Comparison of ENCODE assay signal across 8 cellular contexts in the genomic region with DNA sequence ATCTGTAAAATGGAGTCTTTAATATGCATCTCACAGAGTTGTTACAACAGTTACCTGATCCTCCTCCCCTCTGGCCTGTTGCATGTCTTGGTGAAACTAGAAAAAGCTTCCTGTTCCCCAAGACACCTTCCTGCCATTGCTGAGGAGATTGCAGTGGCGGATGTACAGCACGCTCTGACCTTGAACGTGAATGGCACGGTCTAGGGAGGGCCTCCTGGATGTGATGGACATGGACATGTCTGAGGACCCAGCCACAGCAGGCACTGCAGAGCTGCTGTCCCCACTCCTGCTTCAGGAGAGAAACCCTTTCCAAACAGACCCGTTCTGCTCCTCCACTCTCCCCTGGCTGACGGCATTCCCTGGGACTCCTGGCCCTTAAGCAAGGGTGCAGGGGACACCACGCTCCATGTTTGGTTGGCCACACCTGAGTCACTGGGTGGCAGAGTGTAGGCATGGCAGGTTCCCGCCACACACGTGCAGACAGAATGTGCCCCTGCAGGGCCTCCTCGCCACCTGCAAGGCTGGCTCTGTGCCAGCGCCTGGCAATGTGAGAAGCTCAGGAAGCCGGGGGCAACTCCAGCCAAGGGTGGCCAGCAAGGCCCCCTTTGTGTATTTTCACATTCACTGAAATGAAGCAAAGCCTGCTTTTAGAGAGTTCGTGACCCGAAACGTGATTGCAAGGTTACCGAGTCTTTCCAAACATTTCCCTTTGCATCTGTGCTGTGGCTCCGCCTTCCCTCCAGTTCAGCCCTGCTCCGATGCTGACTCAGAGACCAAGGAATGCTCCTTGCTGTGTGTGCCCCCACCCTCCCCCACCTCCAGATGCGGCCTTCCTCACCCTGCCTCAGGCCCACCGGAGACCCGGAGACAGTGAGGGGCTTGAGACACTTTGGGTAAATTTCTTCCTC. TPM values are rescaled to one million over a fixed set of nuclear protein-coding genes. Genes with fewer than 3 reads are reported as not detected.
DNase-seq lines count a peak whose midpoint lies in the region; ATAC-seq, FAIRE-seq and TF ChIP-seq lines count a peak whose summit lies in the region.

No MANE protein-coding gene starts in this region.

- no peaks in the 10 kb centered on the region for H3K79me2 ChIP-seq in SK-N-SH (ENCODE audit: insufficient read depth)

- H3K4me1 ChIP-seq in A549 (peaks cover 17% of the 10 kb centered on the region), SK-N-SH (ENCODE audit: control insufficient read depth in 1 of 2, insufficient read depth in 2 of 2, low read depth in 1 of 2, low read length in 1 of 2) (peaks cover 6 to 21% of the 10 kb centered on the region in 2 experiments; a peak in 2 of 4 replicates)

- TF ChIP-seq CTCF in A549 (IDR thresholded peaks at IDR 0.05) (no peak), SK-N-SH (IDR thresholded peaks at IDR 0.05) (no peak), retinal pigment epithelial cell (conservative IDR thresholded peaks at IDR 0.05; ENCODE audit: low read depth, low read length) (peak; percentile 1)

- CTCF ChIA-PET in A549 (lab: Yijun Ruan, JAX) (interaction anchor here (0.7 to 2.3 kb wide), 5 partner anchors 13 to 95 kb away, joined by 3 to 12 read pairs (median 5); no protein-coding TSS in a partner anchor), SK-N-SH (lab: Yijun Ruan, JAX) (interaction anchor here (1.3 to 1.8 kb wide), 3 partner anchors 73 to 139 kb away, joined by 3 to 7 read pairs (median 3); no protein-coding TSS in a partner anchor)

- H3F3A ChIP-seq in SK-N-SH (replicated peaks; ENCODE audit: insufficient read depth): no peaks in the 10 kb centered on the region

- peak; percentile 49 for FAIRE-seq in A549 (lab: Jason Lieb, UNC)

- ATAC-seq in A549 (peak; percentile 94 to 96), GM18861 (IDR thresholded peaks at IDR 0.05; ENCODE audit: unreplicated experiment) (no peak)

- TF ChIP-seq POLR2A in A549 (IDR thresholded peaks at IDR 0.05; ENCODE audit: low read length) (no peak), erythroblast (IDR thresholded peaks at IDR 0.05; ENCODE audit: low read length) (no peak)

- H3K27ac ChIP-seq in A549 (peak overlapping the region; percentile 71 to 84), SK-N-SH (ENCODE audit: low read depth in 2 of 2, low read length in 1 of 2) (no peak overlapping the region; a peak in 1 of 4 replicates)

- H3K9me3 ChIP-seq in A549: peaks cover 2% of the 10 kb centered on the region; the same call in 1 of the 3 replicates
- H3K9me3 ChIP-seq in SK-N-SH: no peaks in the 10 kb centered on the region

- H3K9me2 ChIP-seq in SK-N-SH: no peaks in the 10 kb centered on the region

- 39% methylated on average over 15 of the region's 21 CpGs for WGBS in A549 (ENCODE audit: missing lambda C conversion rate)
- 48% methylated on average over 13 of the region's 21 CpGs for WGBS in SK-N-SH (ENCODE audit: low lambda C conversion rate)

- no peaks in the 10 kb centered on the region for H3K36me3 ChIP-seq in SK-N-SH (replicated peaks in 1 of 2; ENCODE audit: control insufficient read depth in 1 of 2, insufficient read depth in 2 of 2, low read length in 1 of 2)

- no peak overlapping the region for H3K4me3 ChIP-seq in A549
- H3K4me3 ChIP-seq in SK-N-SH (ENCODE audit: low read depth in 2 of 2, low read length in 1 of 2): no peak overlapping the region
- no peak overlapping the region for H3K4me3 ChIP-seq in retinal pigment epithelial cell (ENCODE audit: low read length)

- H3K4me2 ChIP-seq in A549 (peak overlapping the region; percentile 81), SK-N-SH (peak overlapping the region; percentile 59; the same call in 1 of the 2 replicates)

- no peak overlapping the region for H2AFZ ChIP-seq in SK-N-SH (ENCODE audit: low read depth)

- no peak overlapping the region for H3K9ac ChIP-seq in SK-N-SH

- DNase-seq in A549 (ENCODE audit: low read depth in 1 of 2, low spot score in 1 of 2): peak; percentile 60 to 64
- peak; percentile 84 for DNase-seq in HT1080 (ENCODE audit: low read depth)
- DNase-seq in SK-N-SH: peak; percentile 64
- peak; percentile 77 for DNase-seq in cardiac septum (ENCODE audit: low spot score)
- peak; percentile 30 for DNase-seq in retinal pigment epithelial cell (ENCODE audit: low read depth)
- no peak for DNase-seq in erythroblast (lab: John Stamatoyannopoulos, UW)
- DNase-seq in activated T-cell treated with anti-CD3 and anti-CD28 coated beads for 4 hours: no peak

- no peaks in the 10 kb centered on the region for H4K20me1 ChIP-seq in SK-N-SH (ENCODE audit: insufficient read depth)

- no peaks in the 10 kb centered on the region for H3K27me3 ChIP-seq in SK-N-SH (ENCODE audit: insufficient read depth)

- TF ChIP-seq RAD21 in A549 (conservative IDR thresholded peaks at IDR 0.05 in 1 of 2, IDR thresholded peaks at IDR 0.05 in 1 of 2) (no peak), SK-N-SH (IDR thresholded peaks at IDR 0.05; ENCODE audit: low read length) (no peak)

- POLR2A ChIA-PET in A549 (lab: Yijun Ruan, JAX): no interaction called here
- POLR2A ChIA-PET in SK-N-SH (lab: Yijun Ruan, JAX): interaction anchor here (0.6 kb wide), 1 partner anchor 819 kb away, joined by 3 read pairs; no protein-coding TSS in a partner anchor

- TF ChIP-seq EP300 in A549 (IDR thresholded peaks at IDR 0.05) (no peak), SK-N-SH (IDR thresholded peaks at IDR 0.05; ENCODE audit: borderline replicate concordance in 1 of 2, low read depth in 1 of 2, low read length in 1 of 2) (peak; percentile 25 to 27; a peak in 1 of 4 replicates)

- intact Hi-C loops in cardiac septum (cut with DNase I): no loop called here

TF ChIP-seq in A549, 52 proteins besides CTCF, POLR2A, EP300 and RAD21:
- TF ChIP-seq, protein P1, sequence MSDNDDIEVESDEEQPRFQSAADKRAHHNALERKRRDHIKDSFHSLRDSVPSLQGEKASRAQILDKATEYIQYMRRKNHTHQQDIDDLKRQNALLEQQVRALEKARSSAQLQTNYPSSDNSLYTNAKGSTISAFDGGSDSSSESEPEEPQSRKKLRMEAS (IDR thresholded peaks at IDR 0.05): peak; percentile 89
- TF ChIP-seq JUN (IDR thresholded peaks at IDR 0.05) (0 out of 5 replicates have a peak, but pooled peaks of 1 of the 2 experiments have one; percentile 16), FOSL2 (IDR thresholded peaks at IDR 0.05) (no peak), FOSL2 (CRISPR knock-in tag; IDR thresholded peaks at IDR 0.05) (peak; percentile 57), JUNB (IDR thresholded peaks at IDR 0.05) (0 out of 2 replicates have a peak, but pooled peaks have one; percentile 12), TFCP2L1 (CRISPR knock-in tag; IDR thresholded peaks at IDR 0.05) (no peak)
- TF ChIP-seq, protein P2, sequence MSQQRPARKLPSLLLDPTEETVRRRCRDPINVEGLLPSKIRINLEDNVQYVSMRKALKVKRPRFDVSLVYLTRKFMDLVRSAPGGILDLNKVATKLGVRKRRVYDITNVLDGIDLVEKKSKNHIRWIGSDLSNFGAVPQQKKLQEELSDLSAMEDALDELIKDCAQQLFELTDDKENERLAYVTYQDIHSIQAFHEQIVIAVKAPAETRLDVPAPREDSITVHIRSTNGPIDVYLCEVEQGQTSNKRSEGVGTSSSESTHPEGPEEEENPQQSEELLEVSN (IDR thresholded peaks at IDR 0.05; ENCODE audit: borderline replicate concordance, low read depth): peak; percentile 76; the same call in 1 of the 2 replicates

TF ChIP-seq in SK-N-SH, 30 proteins besides CTCF, POLR2A, EP300 and RAD21:
- peak; percentile 83 for TF ChIP-seq NFIC (IDR thresholded peaks at IDR 0.05; ENCODE audit: borderline replicate concordance)
- TF ChIP-seq GATA2 (CRISPR knock-in tag; IDR thresholded peaks at IDR 0.05): no peak
- TF ChIP-seq, protein P1 (IDR thresholded peaks at IDR 0.05; ENCODE audit: low read depth): peak; percentile 21; the same call in 1 of the 2 replicates
- TF ChIP-seq YY1 (IDR thresholded peaks at IDR 0.05; ENCODE audit: low read depth): no peak
- peak; percentile 73 for TF ChIP-seq FOSL2 (IDR thresholded peaks at IDR 0.05; ENCODE audit: borderline replicate concordance, low read depth)
- TF ChIP-seq TCF12 (IDR thresholded peaks at IDR 0.05): peak; percentile 74
- TF ChIP-seq, protein P3, sequence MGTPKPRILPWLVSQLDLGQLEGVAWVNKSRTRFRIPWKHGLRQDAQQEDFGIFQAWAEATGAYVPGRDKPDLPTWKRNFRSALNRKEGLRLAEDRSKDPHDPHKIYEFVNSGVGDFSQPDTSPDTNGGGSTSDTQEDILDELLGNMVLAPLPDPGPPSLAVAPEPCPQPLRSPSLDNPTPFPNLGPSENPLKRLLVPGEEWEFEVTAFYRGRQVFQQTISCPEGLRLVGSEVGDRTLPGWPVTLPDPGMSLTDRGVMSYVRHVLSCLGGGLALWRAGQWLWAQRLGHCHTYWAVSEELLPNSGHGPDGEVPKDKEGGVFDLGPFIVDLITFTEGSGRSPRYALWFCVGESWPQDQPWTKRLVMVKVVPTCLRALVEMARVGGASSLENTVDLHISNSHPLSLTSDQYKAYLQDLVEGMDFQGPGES (IDR thresholded peaks at IDR 0.05; ENCODE audit: low read depth, low read length): no peak

RNA-seq across cellular contexts. Expression of a gene that starts 46.0 kb away (rescaled TPM):
- polyA plus RNA-seq in A549 (2011; rRNA removed) (7.4 and 9.2 TPM in 2 replicates), A549 (2017; fragmentation: RNase III; extraction: RNeasy Plus Mini Kit Qiagen cat#74134 plus additional on column Dnase treatment) (4.6 to 8.0 TPM (median 4.9 TPM) in 3 replicates), SK-N-SH (2012; rRNA removed) (0.05 TPM in 1 of 2 replicates, not detected in the other)
- 11.8 and 19.5 TPM in 2 replicates for polyA plus RNA-seq in A549 (2012; cell fraction: cytosol; rRNA removed)
- polyA plus RNA-seq in A549 (2012; cell fraction: nucleus; rRNA removed): 18.5 and 23.8 TPM in 2 replicates
- polyA minus RNA-seq in A549 (2011; rRNA and poly(A)+ RNA removed): 5.4 and 5.6 TPM in 2 replicates
- 0.16 and 0.20 TPM in 2 replicates for total RNA-seq in HT1080 (2014; rRNA removed; shearing (Covaris generic))
- polyA plus RNA-seq in HT1080 (2015; cell fraction: cytosol; rRNA removed): 0.30 and 0.34 TPM in 2 replicates
- 0.11 and 0.26 TPM in 2 replicates for polyA plus RNA-seq in HT1080 (2015; cell fraction: nucleus; rRNA removed)
- polyA plus RNA-seq in SK-N-SH (2012; cell fraction: cytosol; rRNA removed): 0.01 and 0.03 TPM in 2 replicates
- 0.04 and 0.05 TPM in 2 replicates for polyA plus RNA-seq in SK-N-SH (2012; cell fraction: nucleus; rRNA removed)
- total RNA-seq in cardiac septum: 50.8 TPM

Comparison
In these comparisons a context has a peak if more than half of its experiments do, and no peak if none do; other contexts are left out.
1. DNase-seq: peak in A549 (2 of 2), HT1080 (single experiment), SK-N-SH (single experiment), cardiac septum (single experiment) and retinal pigment epithelial cell (single experiment); none in erythroblast (0 of 2) and activated T-cell treated with anti-CD3 and anti-CD28 coated beads for 4 hours (single experiment).
2. H3K27ac ChIP-seq: peak in A549 (2 of 2); none in SK-N-SH (0 of 2).
3. RNA of a gene that starts 46.0 kb away (total RNA-seq): 50.8 TPM in cardiac septum (single experiment); 0.16 to 0.20 TPM in HT1080; every median in the first group is over 10 times any median in the second.